18 cellular contexts compared by ENCODE assay signal in the genomic region with DNA sequence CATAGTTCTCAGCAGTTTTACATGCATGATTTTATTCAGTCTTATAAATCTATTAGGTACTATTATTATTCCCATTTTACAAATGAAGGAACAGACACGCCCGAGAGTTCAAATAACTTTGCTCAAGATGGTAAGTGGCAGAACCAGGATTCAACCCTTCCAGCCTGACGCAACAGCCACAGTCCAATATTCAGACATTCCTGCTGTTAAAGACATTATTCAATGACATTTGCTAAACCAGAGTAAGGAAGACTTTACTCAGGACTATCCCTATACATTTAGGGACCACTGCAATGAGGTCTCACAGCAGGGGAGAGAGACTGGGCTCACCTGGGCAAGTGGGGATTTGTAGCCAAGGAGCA. TPM values are rescaled to one million over a fixed set of nuclear protein-coding genes. Genes with fewer than 3 reads are reported as not detected.
DNase-seq lines count a peak whose midpoint lies in the region; ATAC-seq, FAIRE-seq and TF ChIP-seq lines count a peak whose summit lies in the region.
"Had no signal": no experiment of that assay in that cellular context is flagged by ENCODE, and none has a peak within 500 bp of the region (broad histone marks: within the 10 kb centered on the region; RNA-seq: fewer than 3 reads in every experiment).

No MANE protein-coding gene starts in this region.

- H3K27ac ChIP-seq in DOHH2 (ENCODE audit: low read depth, low read length) (no peak overlapping the region), PC-3 (ENCODE audit: low read length) (peak overlapping the region; percentile 63), H1 (ENCODE audit: low read depth, low read length) (no peak overlapping the region), small intestine (ENCODE audit: low read depth in 1 of 2, low read length in 1 of 2) (no peak overlapping the region)
- H3K27ac ChIP-seq: Peyer's patch, SK-N-MC had no signal

- DNase-seq in PC-3 (peak; percentile 52), H1 (ENCODE audit: low read depth in 1 of 2, low spot score in 2 of 2) (no peak), small intestine (peak; percentile 14), NCI-H187 (lab: John Stamatoyannopoulos, UW) (no peak), H7 (no peak)
- DNase-seq: BE2C; CD8-positive, alpha-beta T cell; GF-D8; HFFc6; Karpas-422; MM.1S; Peyer's patch; Right ventricle myocardium superior had no signal

- no peak overlapping the region for H2BK12ac ChIP-seq in H1 (ENCODE audit: low read depth, low read length)

- H3K23ac ChIP-seq in H1 (ENCODE audit: insufficient read length): no peak overlapping the region

- BruUV-seq in PC-3 (replicated peaks; lab: Mats Ljungman, UMichigan): no TSS peak

- no peaks in the 10 kb centered on the region for H3K27me3 ChIP-seq in DOHH2 (ENCODE audit: control insufficient read depth, low read length)
- H3K27me3 ChIP-seq in PC-3 (ENCODE audit: low read length): no peaks in the 10 kb centered on the region
- H3K27me3 ChIP-seq in H1 (replicated peaks in 1 of 4; ENCODE audit: control insufficient read depth in 3 of 4, extremely low read depth in 1 of 4, insufficient read depth in 3 of 4, low read length in 3 of 4): peaks cover 0 to 3% (median 2%) of the 10 kb centered on the region in 4 experiments; a peak in 2 of 7 replicates
- peaks cover 0 to 2% of the 10 kb centered on the region in 2 donors for H3K27me3 ChIP-seq in small intestine (ENCODE audit: control insufficient read depth in 2 of 2, insufficient read depth in 2 of 2, low read length in 2 of 2)
- peaks cover 9% of the 10 kb centered on the region for H3K27me3 ChIP-seq in H7 (ENCODE audit: control insufficient read depth, insufficient read depth, low read length)
- H3K27me3 ChIP-seq: BE2C, Peyer's patch had no signal

- H3K36me3 ChIP-seq in DOHH2 (ENCODE audit: control insufficient read depth, low read length) (no peaks in the 10 kb centered on the region), PC-3 (ENCODE audit: low read depth, low read length) (no peaks in the 10 kb centered on the region), H1 (ENCODE audit: control insufficient read depth in 2 of 4, insufficient read depth in 4 of 4, low read length in 3 of 4) (no peaks in the 10 kb centered on the region), small intestine (ENCODE audit: control insufficient read depth in 2 of 2, insufficient read depth in 2 of 2, low read length in 2 of 2) (no peaks in the 10 kb centered on the region), H7 (replicated peaks; ENCODE audit: control insufficient read depth, insufficient read depth, low read length) (no peaks in the 10 kb centered on the region)
- H3K36me3 ChIP-seq: BE2C, Peyer's patch had no signal

- no peak overlapping the region for H3K56ac ChIP-seq in H1 (replicated peaks; ENCODE audit: insufficient read length, low read depth, low read length)

- WGBS in H1 (ENCODE audit: extremely low coverage in 1 of 2, insufficient coverage in 1 of 2, insufficient read length in 1 of 2, insufficient replicate concordance in 2 of 2, low coverage in 1 of 2, low lambda C conversion rate in 2 of 2, missing lambda C conversion rate in 1 of 2), 2 experiments: 85% methylated on average over 3 of the region's 3 CpGs; no CpG with 5 or more reads in 1 of the 2 experiments
- WGBS in small intestine, 3 donors: 92% methylated on average over 3 of the region's 3 CpGs

- no peaks in the 10 kb centered on the region for H4K20me1 ChIP-seq in DOHH2 (ENCODE audit: control insufficient read depth, insufficient read depth, low read depth, low read length)
- H4K20me1 ChIP-seq in PC-3 (ENCODE audit: low read length): no peaks in the 10 kb centered on the region
- H4K20me1 ChIP-seq in H1 (replicated peaks in 1 of 2; ENCODE audit: control insufficient read depth in 1 of 2, insufficient read depth in 2 of 2, low read length in 2 of 2): no peaks in the 10 kb centered on the region

- FAIRE-seq in H1 (lab: Jason Lieb, UNC) (no peak), small intestine (lab: Jason Lieb, UNC) (no peak)
- FAIRE-seq: D721Med, GM12891 had no signal

- POLR2A ChIA-PET in PC-3 (lab: Charles Lee; ENCODE audit: unreplicated experiment) (no interaction called here), H1 (lab: Charles Lee; ENCODE audit: partially characterized antibody) (interaction anchor here (1.0 to 1.6 kb wide), 4 partner anchors 11 to 105 kb away, joined by 3 to 5 read pairs (median 4); partner anchors contain the start of gene RPL37A)

- ATAC-seq in PC-3 (no peak), HG02759 (IDR thresholded peaks at IDR 0.05; ENCODE audit: unreplicated experiment) (no peak)
- ATAC-seq: CD8-positive, alpha-beta T cell had no signal

- H3K23me2 ChIP-seq in H1 (ENCODE audit: low read depth, low read length): peaks cover 6% of the 10 kb centered on the region; the same call in 1 of the 2 replicates

- CTCF ChIA-PET in PC-3 (lab: Charles Lee) (no interaction called here), H1 (lab: Charles Lee; ENCODE audit: partially characterized antibody) (interaction anchor here (0.7 to 1.9 kb wide), 5 partner anchors 11 to 87 kb away, joined by 3 to 8 read pairs (median 5); no protein-coding TSS in a partner anchor)

- H3K4me3 ChIP-seq in DOHH2 (ENCODE audit: low read length): no peak overlapping the region
- no peak overlapping the region for H3K4me3 ChIP-seq in PC-3 (ENCODE audit: low read length)
- no peak overlapping the region for H3K4me3 ChIP-seq in H1 (ENCODE audit: extremely low read depth in 1 of 4, insufficient read depth in 2 of 4, low read depth in 3 of 4, low read length in 4 of 4)
- H3K4me3 ChIP-seq in small intestine (ENCODE audit: low read depth in 1 of 2, low read length in 2 of 2): no peak overlapping the region
- H3K4me3 ChIP-seq in H7 (ENCODE audit: insufficient read depth, low read depth, low read length): no peak overlapping the region
- H3K4me3 ChIP-seq: Peyer's patch, SK-N-MC had no signal

- no peak overlapping the region for H3K14ac ChIP-seq in H1 (ENCODE audit: insufficient read length)

- H3K9ac ChIP-seq in PC-3 (ENCODE audit: low read length) (no peak overlapping the region), H1 (replicated peaks in 1 of 4; ENCODE audit: extremely low read depth in 1 of 4, low read depth in 3 of 4, low read length in 3 of 4) (no peak overlapping the region)

- H2BK20ac ChIP-seq in H1 (ENCODE audit: low read length): no peak overlapping the region; the same call in 1 of the 2 replicates

- H2AFZ ChIP-seq in PC-3 (ENCODE audit: low read length) (no peak overlapping the region), H1 (ENCODE audit: low read length) (no peak overlapping the region)

- no peak overlapping the region for H2AK5ac ChIP-seq in H1 (ENCODE audit: low read depth, low read length)

- H3K9me2 ChIP-seq in DOHH2 (replicated peaks; ENCODE audit: control insufficient read depth, low read length) (no peaks in the 10 kb centered on the region), PC-3 (replicated peaks; ENCODE audit: low read length) (no peaks in the 10 kb centered on the region)

- no peak overlapping the region for H4K8ac ChIP-seq in H1 (ENCODE audit: extremely low read depth, insufficient read depth, low read length)

- H3F3A ChIP-seq in DOHH2 (ENCODE audit: control insufficient read depth, insufficient read depth) (peaks cover 3% of the 10 kb centered on the region; the same call in 1 of the 2 replicates), PC-3 (ENCODE audit: low read length, unreplicated experiment) (no peaks in the 10 kb centered on the region)

- no peak overlapping the region for H3K4ac ChIP-seq in H1 (replicated peaks; ENCODE audit: insufficient read length, low read depth, low read length)

- no peak for TF ChIP-seq CTCF in DOHH2 (IDR thresholded peaks at IDR 0.05; ENCODE audit: low read depth, low read length, poor library complexity, severe bottlenecking)
- TF ChIP-seq CTCF in PC-3 (conservative IDR thresholded peaks at IDR 0.05; ENCODE audit: low read depth, low read length): no peak
- no peak for TF ChIP-seq CTCF in H1 (IDR thresholded peaks at IDR 0.05; ENCODE audit: control extremely low read depth in 1 of 3, insufficient read depth in 1 of 3, low read depth in 1 of 3, low read length in 3 of 3)

- H2BK15ac ChIP-seq in H1 (ENCODE audit: low read length): no peak overlapping the region

- no peak overlapping the region for H4K5ac ChIP-seq in H1 (ENCODE audit: insufficient read length, low read depth, low read length)

- no peak for TF ChIP-seq RAD21 in H1 (IDR thresholded peaks at IDR 0.05 in 1 of 2, conservative IDR thresholded peaks at IDR 0.05 in 1 of 2; ENCODE audit: low read depth in 2 of 2, low read length in 2 of 2)

- H3K79me1 ChIP-seq in H1 (ENCODE audit: low read depth, low read length): no peaks in the 10 kb centered on the region

- H3K9me3 ChIP-seq in DOHH2 (ENCODE audit: control insufficient read depth, insufficient read depth, low read length): 0 out of 2 replicates have a peak, but pooled peaks cover 4% of the 10 kb centered on the region
- no peaks in the 10 kb centered on the region for H3K9me3 ChIP-seq in PC-3 (ENCODE audit: low read length)
- H3K9me3 ChIP-seq in H1 (ENCODE audit: insufficient read depth in 2 of 2, low read depth in 1 of 2, low read length in 1 of 2): no peaks in the 10 kb centered on the region
- H3K9me3 ChIP-seq in small intestine (ENCODE audit: control insufficient read depth, low read depth): no peaks in the 10 kb centered on the region
- H3K9me3 ChIP-seq: BE2C, Peyer's patch had no signal

- TF ChIP-seq POLR2A in H1 (IDR thresholded peaks at IDR 0.05; ENCODE audit: control extremely low read depth in 1 of 2, low read depth in 2 of 2, low read length in 2 of 2): no peak

- peak overlapping the region; percentile 33; the same call in 1 of the 2 replicates for H3K18ac ChIP-seq in H1 (ENCODE audit: extremely low read depth, low read length)

- H3K4me1 ChIP-seq in DOHH2 (ENCODE audit: control insufficient read depth, low read length) (peaks cover 66% of the 10 kb centered on the region), PC-3 (ENCODE audit: insufficient read depth, low read length) (peaks cover 21% of the 10 kb centered on the region), H1 (replicated peaks in 1 of 4; ENCODE audit: control insufficient read depth in 3 of 4, insufficient read depth in 4 of 4, low read length in 3 of 4) (peaks cover 11 to 22% (median 20%) of the 10 kb centered on the region in 4 experiments), small intestine (ENCODE audit: control insufficient read depth in 2 of 2, insufficient read depth in 1 of 2, low read depth in 1 of 2, low read length in 1 of 2) (no peaks in the 10 kb centered on the region)
- H3K4me1 ChIP-seq: BE2C had no signal

- H3K79me2 ChIP-seq in DOHH2 (ENCODE audit: control insufficient read depth, low read length) (no peaks in the 10 kb centered on the region), PC-3 (ENCODE audit: low read length) (no peaks in the 10 kb centered on the region), H1 (ENCODE audit: control insufficient read depth in 1 of 2, insufficient read depth in 2 of 2, low read length in 2 of 2) (no peaks in the 10 kb centered on the region; a peak in 1 of 4 replicates)

- intact Hi-C loops in PC-3 (cut with micrococcal nuclease): no loop called here

- TF ChIP-seq EP300 in H1 (IDR thresholded peaks at IDR 0.05; ENCODE audit: borderline replicate concordance in 1 of 2, low read depth in 2 of 2, low read length in 2 of 2): no peak

- H2BK5ac ChIP-seq in H1 (ENCODE audit: low read depth, low read length): no peak overlapping the region; the same call in 1 of the 2 replicates

- H4K91ac ChIP-seq in H1 (replicated peaks; ENCODE audit: insufficient read length, low read length): no peak overlapping the region

- H3K4me2 ChIP-seq in DOHH2 (ENCODE audit: low read length): peak overlapping the region; percentile 24
- H3K4me2 ChIP-seq in PC-3 (ENCODE audit: low read length): peak overlapping the region; percentile 51
- H3K4me2 ChIP-seq in H1 (ENCODE audit: insufficient read depth in 1 of 2, low read depth in 2 of 2, low read length in 2 of 2): peak overlapping the region in 1 of 2 experiments; percentile 17; a peak in 1 of 4 replicates

- peak overlapping the region; percentile 13 for H2BK120ac ChIP-seq in H1 (replicated peaks; ENCODE audit: low read depth, low read length)

RNA-seq across cellular contexts. Expression of gene IGFBP2, which starts 29.4 kb away (rescaled TPM):
- total RNA-seq in PC-3 (2014; rRNA removed): 174 and 183 TPM in 2 replicates
- total RNA-seq in H1 (2021; fragmentation: NEBNext Ultra II Directional; extraction: Animal tissue kit (Norgen Biotek cat#: 25700)): 322 and 326 TPM in 2 replicates
- polyA plus RNA-seq in H1 (2011; rRNA removed) (782 and 980 TPM in 2 replicates), small intestine (10 to 100 TPM in 2 of 3 donors, 1 to 10 TPM in 1; 9.8 to 98.7 (median 14.1) TPM)
- polyA plus RNA-seq in H1 (2011; cell fraction: cytosol; rRNA removed): 607 TPM
- 562 TPM for polyA plus RNA-seq in H1 (2011; cell fraction: nucleus; rRNA removed)
- 269 to 492 TPM (median 434 TPM) in 4 replicates for polyA plus RNA-seq in H1 (2012, experiment 1 of 2)
- polyA plus RNA-seq in H1 (2012, experiment 2 of 2): 469 TPM
- polyA plus RNA-seq in H1 (2013, experiment 1 of 2): 853 TPM
- polyA plus RNA-seq in H1 (2013, experiment 2 of 2): 787 TPM
- 98.8 and 122 TPM in 2 replicates for polyA minus RNA-seq in H1 (2011; rRNA and poly(A)+ RNA removed)
- 242 TPM for polyA minus RNA-seq in H1 (2011; cell fraction: cytosol; rRNA and poly(A)+ RNA removed)
- 141 TPM for polyA minus RNA-seq in H1 (2011; cell fraction: nucleus; rRNA and poly(A)+ RNA removed)
- total RNA-seq in H7 (2014; rRNA removed; shearing (Covaris generic)): 848 and 859 TPM in 2 replicates

Comparison
In these comparisons a context has a peak if more than half of its experiments do, and no peak if none do; other contexts are left out.
1. DNase-seq: peak in PC-3 (single experiment) and small intestine (single experiment); none in H1 (0 of 2), NCI-H187 (0 of 2) and H7 (single experiment).